22 cellular contexts compared by ENCODE assay signal in the genomic region with DNA sequence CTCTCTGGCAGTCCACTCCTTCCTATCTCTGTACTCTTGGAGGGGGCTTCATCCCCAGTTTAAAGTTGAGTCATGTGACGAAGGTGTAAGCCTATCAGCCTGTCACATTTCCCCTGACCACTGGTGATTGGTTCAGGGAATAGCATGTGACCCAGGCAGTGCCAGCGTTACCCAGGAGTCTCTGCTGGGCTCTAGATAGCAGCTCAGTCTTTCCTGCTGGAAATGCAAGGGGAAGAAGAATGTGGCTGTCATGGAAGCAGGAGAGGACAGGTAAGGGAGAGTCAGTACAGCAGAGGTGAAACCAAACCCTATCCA. TPM values are rescaled to one million over a fixed set of nuclear protein-coding genes. Genes with fewer than 3 reads are reported as not detected.
DNase-seq lines count a peak whose midpoint lies in the region; ATAC-seq, FAIRE-seq and TF ChIP-seq lines count a peak whose summit lies in the region.
"Had no signal": no experiment of that assay in that cellular context is flagged by ENCODE, and none has a peak within 500 bp of the region (broad histone marks: within the 10 kb centered on the region; RNA-seq: fewer than 3 reads in every experiment).

No MANE protein-coding gene starts in this region.

- CTCF ChIA-PET in HCT116 (lab: Charles Lee) = no interaction called here
- CTCF ChIA-PET in IMR-90 (lab: Yijun Ruan, JAX) = no interaction called here
- CTCF ChIA-PET in K562 (lab: Yijun Ruan, JAX; ENCODE audit: low intra/inter-chr PET ratio) = no interaction called here
- CTCF ChIA-PET in A673 (lab: Charles Lee) = interaction anchor here (0.6 kb wide), 1 partner anchor 12 kb away, joined by 4 read pairs; no protein-coding TSS in a partner anchor

- H3K9me2 ChIP-seq in HCT116 (ENCODE audit: insufficient read depth) = no peaks in the 10 kb centered on the region

- H2BK120ac ChIP-seq in IMR-90 (ENCODE audit: low read depth, low read length) (no peak overlapping the region), trophoblast cell (ENCODE audit: insufficient read depth, low read length, poor library complexity) (no peak overlapping the region)

- TF ChIP-seq RAD21 in HCT116 (IDR thresholded peaks at IDR 0.05; ENCODE audit: low read depth) (no peak), IMR-90 (IDR thresholded peaks at IDR 0.05; ENCODE audit: low read length) (no peak), K562 (CRISPR knock-in tag; conservative IDR thresholded peaks at IDR 0.05 in 1 of 2, IDR thresholded peaks at IDR 0.05 in 1 of 2) (no peak)

- H3K27ac ChIP-seq in HCT116 (ENCODE audit: low read depth, low read length) = no peak overlapping the region
- H3K27ac ChIP-seq in IMR-90 (ENCODE audit: insufficient read depth, low read length) = no peak overlapping the region
- no peak overlapping the region for H3K27ac ChIP-seq in K562 (ENCODE audit: extremely low read depth, low read depth, low read length)
- no peak overlapping the region for H3K27ac ChIP-seq in trophoblast cell (ENCODE audit: low read depth, low read length)
- H3K27ac ChIP-seq in A673 (ENCODE audit: low read depth, low read length, poor library complexity, severe bottlenecking) = no peak overlapping the region
- H3K27ac ChIP-seq: BLaER1 treated with 17β-estradiol and CSF1 and Interleukin-3, amounts not matched to agents 10 nM and 100 nM had no signal

- H2AK9ac ChIP-seq in IMR-90 (replicated peaks; ENCODE audit: low read depth, low read length, poor library complexity) = no peak overlapping the region

- TF ChIP-seq EP300 in K562 (IDR thresholded peaks at IDR 0.05; ENCODE audit: low read length) = no peak

- dilution Hi-C loops in IMR-90 (cut with HindIII; ENCODE audit: low sequenced_read_pairs, unreplicated experiment) = loop anchor here (25.0 kb wide), 1 partner anchor 166 kb away; no protein-coding TSS in a partner anchor

- H3K79me2 ChIP-seq in HCT116 (ENCODE audit: insufficient read depth, low read length) = no peaks in the 10 kb centered on the region
- no peaks in the 10 kb centered on the region for H3K79me2 ChIP-seq in K562 (ENCODE audit: control insufficient read depth, insufficient read depth, low read length)
- peaks cover 2% of the 10 kb centered on the region for H3K79me2 ChIP-seq in trophoblast cell (ENCODE audit: control insufficient read depth, insufficient read depth, low read length, poor library complexity)

- DNase-seq in HCT116 (ENCODE audit: low read depth, low spot score) = no peak
- no peak for DNase-seq in IMR-90
- DNase-seq in K562 (ENCODE audit: extremely low read depth in 1 of 4, low spot score in 3 of 4) = peak in 3 of 4 experiments; percentile 35 to 59 (median 54)
- no peak for DNase-seq in trophoblast cell
- no peak for DNase-seq in A673 (ENCODE audit: low spot score)
- no peak for DNase-seq in HPDE6-E6E7 (ENCODE audit: extremely low spot score)
- DNase-seq: ACHN; AML-193; BE2C; CD4-positive, alpha-beta T cell; CD8-positive, alpha-beta memory T cell; DMS 273 treated with DMSO at 0.1 percent for 48 hours; DMS79; EL; GDM1; GOT3; H7; HCEC 1CT had no signal

- TF ChIP-seq CTCF in HCT116 (IDR thresholded peaks at IDR 0.05 in 2 of 3, conservative IDR thresholded peaks at IDR 0.05 in 1 of 3; ENCODE audit: borderline replicate concordance in 1 of 3, insufficient read depth in 1 of 3, low read depth in 2 of 3, low read length in 2 of 3) (no peak), IMR-90 (conservative IDR thresholded peaks at IDR 0.05; ENCODE audit: low read depth, low read length) (no peak), K562 (IDR thresholded peaks at IDR 0.05 in 2 of 3, conservative IDR thresholded peaks at IDR 0.05 in 1 of 3; ENCODE audit: insufficient read depth in 2 of 3, low read depth in 1 of 3, low read length in 3 of 3) (no peak; a peak in 1 of 6 replicates), A673 (conservative IDR thresholded peaks at IDR 0.05; ENCODE audit: low read depth, low read length) (no peak)

- H2BK20ac ChIP-seq in IMR-90 (ENCODE audit: low read depth, low read length) = no peak overlapping the region

- H3K4me2 ChIP-seq in HCT116 (ENCODE audit: low read length) (no peak overlapping the region), IMR-90 (ENCODE audit: low read depth, low read length) (no peak overlapping the region), K562 (ENCODE audit: insufficient read depth, low read length) (no peak overlapping the region; the same call in 1 of the 2 replicates), trophoblast cell (ENCODE audit: low read length) (no peak overlapping the region)

- peak overlapping the region; percentile 51 for H2BK12ac ChIP-seq in trophoblast cell (ENCODE audit: low read length)

- H3K9me1 ChIP-seq in IMR-90 (ENCODE audit: insufficient read depth, low read length) (0 out of 2 replicates have a peak, but pooled peaks cover 5% of the 10 kb centered on the region), K562 (ENCODE audit: control insufficient read depth, insufficient read depth, low read length) (no peaks in the 10 kb centered on the region)

- WGBS in IMR-90 (ENCODE audit: extremely low coverage in 2 of 2, insufficient read length in 1 of 2), 2 experiments = no CpG with 5 or more reads among the region's 2 CpGs
- 46% methylated on average over 2 of the region's 2 CpGs for WGBS in K562 (ENCODE audit: insufficient coverage, low coverage, missing lambda C conversion rate)
- WGBS in trophoblast cell (ENCODE audit: extremely low coverage, insufficient coverage, insufficient read length) = no CpG with 5 or more reads among the region's 2 CpGs

- in situ Hi-C loops in IMR-90 (cut with MboI; ENCODE audit: low sequenced_read_pairs) = no loop called here
- in situ Hi-C loops in K562 (cut with MboI) = no loop called here

- H3K27me3 ChIP-seq in HCT116 (ENCODE audit: insufficient read depth, low read length) = no peaks in the 10 kb centered on the region
- no peaks in the 10 kb centered on the region for H3K27me3 ChIP-seq in IMR-90 (ENCODE audit: control insufficient read depth, insufficient read depth, low read length)
- no peaks in the 10 kb centered on the region for H3K27me3 ChIP-seq in K562 (ENCODE audit: control insufficient read depth in 2 of 2, insufficient read depth in 2 of 2, low read length in 2 of 2)
- no peaks in the 10 kb centered on the region for H3K27me3 ChIP-seq in trophoblast cell (ENCODE audit: insufficient read depth, low read length)
- H3K27me3 ChIP-seq in A673 (replicated peaks; ENCODE audit: insufficient read depth, low read depth, low read length, poor library complexity) = no peaks in the 10 kb centered on the region
- H3K27me3 ChIP-seq: BE2C; BLaER1 treated with 17β-estradiol and CSF1 and Interleukin-3, amounts not matched to agents 10 nM and 100 nM had no signal

- H3K4me3 ChIP-seq in HCT116 (replicated peaks in 1 of 2; ENCODE audit: low read depth in 1 of 2, low read length in 2 of 2) (no peak overlapping the region), IMR-90 (ENCODE audit: insufficient read depth, low read depth, low read length) (no peak overlapping the region), K562 (no peak overlapping the region), trophoblast cell (ENCODE audit: low read depth, low read length) (no peak overlapping the region), A673 (ENCODE audit: low read depth, low read length, poor library complexity, severe bottlenecking) (no peak overlapping the region)
- H3K4me3 ChIP-seq: BLaER1 treated with 17β-estradiol and CSF1 and Interleukin-3, amounts not matched to agents 10 nM and 100 nM had no signal

- H4K12ac ChIP-seq in trophoblast cell (ENCODE audit: low read depth, low read length) = no peak overlapping the region

- intact Hi-C loops in HCT116 (cut with micrococcal nuclease) (no loop called here), IMR-90 (cut with micrococcal nuclease) (no loop called here), K562 (cut with micrococcal nuclease) (no loop called here), A673 (cut with micrococcal nuclease; ENCODE audit: unreplicated experiment) (no loop called here)

- no peak overlapping the region for H4K91ac ChIP-seq in IMR-90 (ENCODE audit: insufficient read depth, low read depth, low read length)
- H4K91ac ChIP-seq in trophoblast cell (ENCODE audit: low read depth, low read length) = no peak overlapping the region

- RAD21 ChIA-PET in HCT116 (lab: Charles Lee; ENCODE audit: low non-redundant PET in 1 of 2, low total read pairs in 2 of 2, uncharacterized antibody in 2 of 2, unreplicated experiment in 2 of 2) = no interaction called here

- FAIRE-seq in K562 (lab: Jason Lieb, UNC) = no peak
- FAIRE-seq: D721Med, GM12891 had no signal

- H4K20me1 ChIP-seq in HCT116 (ENCODE audit: insufficient read depth) = no peaks in the 10 kb centered on the region
- H4K20me1 ChIP-seq in IMR-90 (ENCODE audit: insufficient read depth, low read length) = no peaks in the 10 kb centered on the region
- H4K20me1 ChIP-seq in K562 (replicated peaks; ENCODE audit: control insufficient read depth, insufficient read depth, low read length) = no peaks in the 10 kb centered on the region
- H4K20me1 ChIP-seq: BLaER1 treated with 17β-estradiol and CSF1 and Interleukin-3, amounts not matched to agents 10 nM and 100 nM had no signal

- no peak overlapping the region for H2BK15ac ChIP-seq in IMR-90 (ENCODE audit: low read depth, low read length)

- no peak overlapping the region for H4K8ac ChIP-seq in IMR-90 (ENCODE audit: low read depth in 2 of 2, low read length in 2 of 2)
- H4K8ac ChIP-seq in trophoblast cell (ENCODE audit: low read depth, low read length) = no peak overlapping the region

- H4K5ac ChIP-seq in IMR-90 (ENCODE audit: low read depth, low read length) = no peak overlapping the region

- H2AK5ac ChIP-seq in IMR-90 (ENCODE audit: low read depth, low read length) = no peak overlapping the region
- peak overlapping the region; percentile 57 for H2AK5ac ChIP-seq in trophoblast cell (ENCODE audit: low read length)

- H3K9me3 ChIP-seq in HCT116 (ENCODE audit: control insufficient read depth in 1 of 2, insufficient read depth in 1 of 2, low read depth in 1 of 2, low read length in 2 of 2) (no peaks in the 10 kb centered on the region; a peak in 1 of 4 replicates), IMR-90 (ENCODE audit: control insufficient read depth, insufficient read depth, low read length) (peaks cover 5% of the 10 kb centered on the region), K562 (replicated peaks; ENCODE audit: control insufficient read depth, insufficient read depth, low read depth, low read length) (no peaks in the 10 kb centered on the region; the same call in 1 of the 2 replicates), trophoblast cell (ENCODE audit: insufficient read depth, low read depth, low read length) (peaks cover 5% of the 10 kb centered on the region), A673 (ENCODE audit: low read depth, low read length, poor library complexity, severe bottlenecking) (no peaks in the 10 kb centered on the region)
- H3K9me3 ChIP-seq: BE2C had no signal

- H3K4ac ChIP-seq in IMR-90 (ENCODE audit: low read depth, low read length) = no peak overlapping the region
- no peak overlapping the region for H3K4ac ChIP-seq in trophoblast cell (ENCODE audit: low read depth, low read length)

- no peak overlapping the region for H3K18ac ChIP-seq in IMR-90 (ENCODE audit: low read depth, low read length)
- no peak overlapping the region for H3K18ac ChIP-seq in trophoblast cell (ENCODE audit: low read length)

- H3K14ac ChIP-seq in IMR-90 (replicated peaks; ENCODE audit: low read depth, low read length) (no peak overlapping the region), trophoblast cell (ENCODE audit: low read length) (no peak overlapping the region)

- H2BK5ac ChIP-seq in IMR-90 (ENCODE audit: low read depth, low read length, poor library complexity, severe bottlenecking) (no peak overlapping the region), trophoblast cell (ENCODE audit: low read depth, low read length, poor library complexity) (no peak overlapping the region)

- BruUV-seq in HCT116 (replicated peaks; lab: Mats Ljungman, UMichigan) = no TSS peak
- no TSS peak for BruUV-seq in IMR-90 (replicated peaks; lab: Mats Ljungman, UMichigan)
- BruUV-seq in K562 (replicated peaks; lab: Mats Ljungman, UMichigan) = no TSS peak
- BruUV-seq in A673 (replicated peaks; lab: Mats Ljungman, UMichigan) = no TSS peak

- POLR2A ChIA-PET in HCT116 (lab: Charles Lee) = no interaction called here
- POLR2A ChIA-PET in IMR-90 (lab: Charles Lee; ENCODE audit: unreplicated experiment) = no interaction called here
- POLR2A ChIA-PET in K562 (lab: Yijun Ruan, JAX) = no interaction called here
- POLR2A ChIA-PET in A673 (lab: Charles Lee; ENCODE audit: low non-redundant PET) = no interaction called here

- no peak for TF ChIP-seq POLR2A in HCT116 (IDR thresholded peaks at IDR 0.05; ENCODE audit: borderline replicate concordance, extremely low read depth, insufficient read depth, insufficient read length)
- no peak for TF ChIP-seq POLR2A in IMR-90 (IDR thresholded peaks at IDR 0.05; ENCODE audit: low read depth, low read length)
- TF ChIP-seq POLR2A in K562 (conservative IDR thresholded peaks at IDR 0.05) = no peak

- H2AFZ ChIP-seq in HCT116 (ENCODE audit: low read depth, low read length, poor library complexity, severe bottlenecking) (no peak overlapping the region), IMR-90 (replicated peaks; ENCODE audit: low read length, poor library complexity) (no peak overlapping the region), K562 (ENCODE audit: low read depth, low read length) (peak overlapping the region; percentile 54), trophoblast cell (ENCODE audit: insufficient read depth, low read length, poor library complexity) (no peak overlapping the region)

- no peak overlapping the region for H3K23ac ChIP-seq in IMR-90 (ENCODE audit: low read depth, low read length)
- H3K23ac ChIP-seq in trophoblast cell (ENCODE audit: low read length) = no peak overlapping the region

- H3K79me1 ChIP-seq in IMR-90 (ENCODE audit: low read depth in 1 of 2, low read length in 2 of 2) (no peaks in the 10 kb centered on the region), trophoblast cell (ENCODE audit: low read length) (peaks cover 11% of the 10 kb centered on the region)

- ATAC-seq in HCT116 (peak; percentile 77), IMR-90 (ENCODE audit: low read depth) (no peak), K562 (peak; percentile 68), HG02970 (IDR thresholded peaks at IDR 0.05; ENCODE audit: low FRiP score, unreplicated experiment) (no peak)

- H3K4me1 ChIP-seq in HCT116 (ENCODE audit: control insufficient read depth in 1 of 2, insufficient read depth in 2 of 2, low read length in 2 of 2) = no peaks in the 10 kb centered on the region
- no peaks in the 10 kb centered on the region for H3K4me1 ChIP-seq in IMR-90 (ENCODE audit: control insufficient read depth, insufficient read depth, low read length)
- H3K4me1 ChIP-seq in K562 (replicated peaks in 1 of 2; ENCODE audit: control insufficient read depth in 2 of 2, insufficient read depth in 2 of 2, low read length in 2 of 2) = no peaks in the 10 kb centered on the region; a peak in 3 of 5 replicates
- peaks cover 10 to 11% of the 10 kb centered on the region in 2 experiments for H3K4me1 ChIP-seq in trophoblast cell (ENCODE audit: control insufficient read depth in 1 of 2, insufficient read depth in 2 of 2, low read length in 2 of 2)
- no peaks in the 10 kb centered on the region for H3K4me1 ChIP-seq in A673 (ENCODE audit: insufficient read depth, low read length, poor library complexity, severe bottlenecking)
- H3K4me1 ChIP-seq: BE2C had no signal

- H3K36me3 ChIP-seq in HCT116 (ENCODE audit: control insufficient read depth in 1 of 2, insufficient read depth in 2 of 2, low read length in 2 of 2) (no peaks in the 10 kb centered on the region), IMR-90 (ENCODE audit: control insufficient read depth, insufficient read depth, low read length) (no peaks in the 10 kb centered on the region), K562 (ENCODE audit: control insufficient read depth, insufficient read depth, low read length) (no peaks in the 10 kb centered on the region), trophoblast cell (ENCODE audit: control insufficient read depth in 1 of 2, insufficient read depth in 2 of 2, low read length in 2 of 2) (no peaks in the 10 kb centered on the region), A673 (ENCODE audit: insufficient read depth, low read length, poor library complexity, severe bottlenecking) (no peaks in the 10 kb centered on the region)
- H3K36me3 ChIP-seq: BE2C; BLaER1 treated with 17β-estradiol and CSF1 and Interleukin-3, amounts not matched to agents 10 nM and 100 nM had no signal

- no peak overlapping the region for H3K9ac ChIP-seq in HCT116 (ENCODE audit: low read length)
- no peak overlapping the region for H3K9ac ChIP-seq in IMR-90 (ENCODE audit: low read depth, low read length)
- H3K9ac ChIP-seq in K562 (ENCODE audit: insufficient read depth in 1 of 2, low read depth in 2 of 2, low read length in 2 of 2) = no peak overlapping the region
- no peak overlapping the region for H3K9ac ChIP-seq in trophoblast cell (ENCODE audit: low read length)
- H3K9ac ChIP-seq: BLaER1 treated with 17β-estradiol and CSF1 and Interleukin-3, amounts not matched to agents 10 nM and 100 nM had no signal

- no peak overlapping the region for H3K56ac ChIP-seq in IMR-90 (ENCODE audit: extremely low read depth, insufficient read depth, low read length)

RNA-seq across cellular contexts. Expression of gene NFATC2, which starts 35.6 kb away (rescaled TPM):
- total RNA-seq in HCT116 (2021; ENCODE audit: unreplicated experiment) (5.0 TPM), IMR-90 (2012; rRNA removed) (0.18 and 0.28 TPM in 2 replicates), K562 (2014; rRNA removed) (2.5 and 3.7 TPM in 2 replicates), K562 (2014; rRNA removed; fragmentation: Illumina TruSeq; extraction: Trizol) (2.7 and 3.0 TPM in 2 replicates), K562 (2015; rRNA removed; fragmentation: Illumina TruSeq; extraction: Trizol) (2.6 and 3.3 TPM in 2 replicates), K562 (2021) (11.2 and 11.3 TPM in 2 replicates), A673 (2021) (0.64 and 0.76 TPM in 2 replicates)
- 3.6 and 3.9 TPM in 2 replicates for polyA plus RNA-seq in HCT116 (2012)
- polyA plus RNA-seq in IMR-90 (2012; rRNA removed) (0.38 and 0.44 TPM in 2 replicates), K562 (2011; rRNA removed) (1.6 and 2.1 TPM in 2 replicates), K562 (2014; fragmentation: Illumina TruSeq; extraction: Trizol) (7.0 and 8.1 TPM in 2 replicates), K562 (2014; fragmentation: Nextera tagmentation; extraction: Ambion mirVana) (1 to 10 TPM; 1.9 to 4.1 TPM), K562 (2014; rRNA removed) (3.8 and 4.0 TPM in 2 replicates)
- 0.16 and 0.22 TPM in 2 replicates for polyA plus RNA-seq in IMR-90 (2012; cell fraction: cytosol; rRNA removed)
- polyA plus RNA-seq in IMR-90 (2012; cell fraction: nucleus; rRNA removed; ENCODE audit: low replicate concordance) = 0.70 and 0.74 TPM in 2 replicates
- total RNA-seq in K562 (2011; cell fraction: chromatin; rRNA removed; ENCODE audit: low replicate concordance) = 19.7 and 27.2 TPM in 2 replicates
- 7.7 and 10.9 TPM in 2 replicates for total RNA-seq in K562 (2011; cell fraction: nucleolus; rRNA removed)
- 16.1 and 29.1 TPM in 2 replicates for total RNA-seq in K562 (2011; cell fraction: nucleoplasm; rRNA removed)
- polyA plus RNA-seq in K562 (2011; cell fraction: cytosol; rRNA removed) = 1.00 and 1.6 TPM in 2 replicates
- polyA plus RNA-seq in K562 (2011; cell fraction: nucleus; rRNA removed) = 5.3 and 5.7 TPM in 2 replicates
- polyA plus RNA-seq in K562 (2012) = 7.2 and 8.8 TPM in 2 replicates
- 2.7 and 4.2 TPM in 2 replicates for polyA minus RNA-seq in K562 (2011; rRNA and poly(A)+ RNA removed)
- 4.4 and 4.8 TPM in 2 replicates for polyA minus RNA-seq in K562 (2011; cell fraction: cytosol; rRNA and poly(A)+ RNA removed)
- polyA minus RNA-seq in K562 (2011; cell fraction: nucleus; rRNA and poly(A)+ RNA removed) = 4.3 TPM in 2 replicates
- 6.7 and 7.6 TPM in 2 replicates for polyA plus RNA-seq in trophoblast cell (2013)

Comparison
In these comparisons a context has a peak if more than half of its experiments do, and no peak if none do; other contexts are left out.
1. ATAC-seq: peak in HCT116 (single experiment) and K562 (single experiment); none in IMR-90 (single experiment) and HG02970 (single experiment).
2. DNase-seq: peak in K562 (3 of 4); none in HCT116 (single experiment), IMR-90 (single experiment), trophoblast cell (0 of 2), A673 (single experiment) and HPDE6-E6E7 (single experiment).